Comparison of ENCODE assay signal across 23 cellular contexts in genomic region chr16:65648111-65648510, GRCh38.
"Had no signal": no experiment of that assay in that cellular context is flagged by ENCODE, and none has a peak within 500 bp of the region (broad histone marks: within the 10 kb centered on the region; RNA-seq: fewer than 3 reads in every experiment).

No MANE protein-coding gene starts in this region.

- ATAC-seq: effector memory CD8-positive, alpha-beta T cell; foreskin keratinocyte; gastroesophageal sphincter; heart left ventricle; left cardiac atrium; left lung; left ventricle myocardium superior; lower lobe of right lung; mucosa of descending colon had no signal

- H3K27me3 ChIP-seq: esophagus muscularis mucosa, foreskin keratinocyte, gastroesophageal sphincter, hepatocyte, left lung had no signal

- H3K4me1 ChIP-seq: esophagus muscularis mucosa, foreskin keratinocyte, gastroesophageal sphincter, heart left ventricle, left lung, lower lobe of right lung had no signal

- H3K27ac ChIP-seq: coronary artery, dorsolateral prefrontal cortex, esophagus muscularis mucosa, foreskin keratinocyte, gastroesophageal sphincter, heart left ventricle, hepatocyte, left lung, lower lobe of right lung had no signal

- DNase-seq: dermis blood vessel endothelial cell; dorsolateral prefrontal cortex; effector CD4-positive, alpha-beta T cell; effector memory CD8-positive, alpha-beta T cell; foreskin keratinocyte; heart left ventricle; hypothalamus; immature natural killer cell; left cardiac atrium; left lung; left ventricle myocardium superior; lower lobe of right lung; mesenchymal stem cell; mucosa of descending colon; naive B cell had no signal

- H2AFZ ChIP-seq: hepatocyte had no signal

- FAIRE-seq: colon, endothelial cell of umbilical vein, frontal cortex, keratinocyte had no signal

- H3K79me2 ChIP-seq: hepatocyte had no signal

- H3K4me2 ChIP-seq: hepatocyte had no signal

- H3K36me3 ChIP-seq: esophagus muscularis mucosa, gastroesophageal sphincter, heart left ventricle, left lung, lower lobe of right lung had no signal

- H3K4me3 ChIP-seq: coronary artery, dorsolateral prefrontal cortex, esophagus muscularis mucosa, gastroesophageal sphincter, heart left ventricle, hepatocyte, left lung, lower lobe of right lung, mucosa of descending colon had no signal

- H3K9me3 ChIP-seq: esophagus muscularis mucosa, gastroesophageal sphincter, heart left ventricle, left lung, lower lobe of right lung, mucosa of descending colon had no signal
